In genomic region chr1:155884028-155884950, GRCh38 we compare ENCODE assay signal across 19 cellular contexts. TPM values are rescaled to one million over a fixed set of nuclear protein-coding genes. Genes with fewer than 3 reads are reported as not detected.
DNase-seq lines count a peak whose midpoint lies in the region; ATAC-seq, FAIRE-seq and TF ChIP-seq lines count a peak whose summit lies in the region.
"Had no signal": no experiment of that assay in that cellular context is flagged by ENCODE, and none has a peak within 500 bp of the region (broad histone marks: within the 10 kb centered on the region; RNA-seq: fewer than 3 reads in every experiment).

No MANE protein-coding gene starts in this region.

- CTCF ChIA-PET in WTC11 (lab: Charles Lee) = interaction anchor here (1.3 to 1.7 kb wide), 2 partner anchors 54 to 94 kb away, joined by 4 to 5 read pairs; partner anchors contain the start of gene ARHGEF2

- H3K36me3 ChIP-seq in small intestine (ENCODE audit: control insufficient read depth in 2 of 2, insufficient read depth in 2 of 2, low read length in 2 of 2) = no peaks in the 10 kb centered on the region

- H3K27ac Mint-ChIP-seq in HFFc6 = peak overlapping the region; percentile 69
- H3K27ac Mint-ChIP-seq in WTC11 = 0 out of 2 replicates have a peak overlapping the region, but pooled peaks have one; percentile 58
- H3K27ac Mint-ChIP-seq: activated CD4-positive, alpha-beta T cell treated with anti-CD3 and anti-CD28 coated beads, Interleukin-2, amount 10 ng/mL, durations not matched to agents 7 days and 5 days; activated T-cell treated with anti-CD3 and anti-CD28 coated beads, Interleukin-2, amount 50 U/mL, for 24 hours; memory B cell had no signal

- peak overlapping the region; percentile 36 to 42 for H3K27ac ChIP-seq in small intestine (ENCODE audit: low read depth in 1 of 2, low read length in 1 of 2)
- H3K27ac ChIP-seq: BLaER1 treated with 17β-estradiol and CSF1 and Interleukin-3, amounts not matched to agents 10 nM and 100 nM; HL-60 had no signal

- no peak overlapping the region for H3K4me3 Mint-ChIP-seq in HFFc6
- H3K4me3 Mint-ChIP-seq in WTC11 = no peak overlapping the region
- H3K4me3 Mint-ChIP-seq: activated CD4-positive, alpha-beta T cell treated with anti-CD3 and anti-CD28 coated beads, Interleukin-2, amount 10 ng/mL, durations not matched to agents 7 days and 5 days; activated T-cell treated with anti-CD3 and anti-CD28 coated beads, Interleukin-2, amount 50 U/mL, for 24 hours; memory B cell had no signal

- POLR2A ChIA-PET in WTC11 (lab: Charles Lee) = no interaction called here

- H3K4me3 ChIP-seq in fibroblast of villous mesenchyme (ENCODE audit: low read depth, low read length) = no peak overlapping the region
- no peak overlapping the region for H3K4me3 ChIP-seq in small intestine (ENCODE audit: low read depth in 1 of 2, low read length in 2 of 2)
- H3K4me3 ChIP-seq: BLaER1 treated with 17β-estradiol and CSF1 and Interleukin-3, amounts not matched to agents 10 nM and 100 nM had no signal

- peaks cover 0 to 3% of the 10 kb centered on the region in 2 donors for H3K4me1 ChIP-seq in small intestine (ENCODE audit: control insufficient read depth in 2 of 2, insufficient read depth in 1 of 2, low read depth in 1 of 2, low read length in 1 of 2)
- H3K4me1 ChIP-seq: BLaER1 treated with 17β-estradiol and CSF1 and Interleukin-3, amounts not matched to agents 10 nM and 100 nM had no signal

- DNase-seq in HFFc6 = no peak
- DNase-seq in WTC11 (ENCODE audit: low spot score) = no peak
- DNase-seq in fibroblast of villous mesenchyme (ENCODE audit: low read depth) = peak; percentile 49
- DNase-seq in small intestine = peak; percentile 75
- DNase-seq in NCI-H2029 treated with DMSO at 0.1 percent for 48 hours (lab: John Stamatoyannopoulos, UW) = no peak
- DNase-seq in NCI-H1694 treated with DMSO at 0.1 percent for 48 hours (lab: John Stamatoyannopoulos, UW) = no peak
- DNase-seq: activated CD4-positive, alpha-beta T cell treated with anti-CD3 and anti-CD28 coated beads, Interleukin-2, amount 10 ng/mL, durations not matched to agents 7 days and 5 days; activated T-cell treated with anti-CD3 and anti-CD28 coated beads, Interleukin-2, amount 50 U/mL, for 24 hours; Kasumi-1; NCI-H187 treated with DMSO at 0.1 percent for 48 hours; NCI-H69; stimulated activated CD4-positive, alpha-beta T cell treated with anti-CD3 and anti-CD28 coated beads, Interleukin-15, amount 100 ng/mL, for 24 hours; T-helper 9 cell had no signal

- H3K27me3 ChIP-seq in small intestine (ENCODE audit: control insufficient read depth in 2 of 2, insufficient read depth in 2 of 2, low read length in 2 of 2) = no peaks in the 10 kb centered on the region
- H3K27me3 ChIP-seq: BLaER1 treated with 17β-estradiol and CSF1 and Interleukin-3, amounts not matched to agents 10 nM and 100 nM had no signal

- ATAC-seq in WTC11 (peak; percentile 34), HG03469 (IDR thresholded peaks at IDR 0.05; ENCODE audit: unreplicated experiment) (no peak)

- FAIRE-seq in small intestine (lab: Jason Lieb, UNC) = no peak

- 22 to 58% (median 42%) methylated on average over 9 of the region's 9 CpGs for WGBS in small intestine, 3 donors

- H3K27me3 Mint-ChIP-seq in HFFc6 (ENCODE audit: insufficient read depth) = no peaks in the 10 kb centered on the region; the same call in 1 of the 2 replicates
- no peaks in the 10 kb centered on the region for H3K27me3 Mint-ChIP-seq in WTC11 (ENCODE audit: low read depth)
- H3K27me3 Mint-ChIP-seq: activated CD4-positive, alpha-beta T cell treated with anti-CD3 and anti-CD28 coated beads, Interleukin-2, amount 10 ng/mL, durations not matched to agents 7 days and 5 days; activated T-cell treated with anti-CD3 and anti-CD28 coated beads, Interleukin-2, amount 50 U/mL, for 24 hours; memory B cell had no signal

- H3K4me1 Mint-ChIP-seq in HFFc6 (ENCODE audit: low read depth) (peaks cover 17% of the 10 kb centered on the region), WTC11 (0 out of 2 replicates have a peak, but pooled peaks cover 5% of the 10 kb centered on the region)
- H3K4me1 Mint-ChIP-seq: activated CD4-positive, alpha-beta T cell treated with anti-CD3 and anti-CD28 coated beads, Interleukin-2, amount 10 ng/mL, durations not matched to agents 7 days and 5 days; memory B cell had no signal

- peaks cover 22% of the 10 kb centered on the region for H3K36me3 Mint-ChIP-seq in HFFc6 (ENCODE audit: low read depth)
- H3K36me3 Mint-ChIP-seq in WTC11 = no peaks in the 10 kb centered on the region
- H3K36me3 Mint-ChIP-seq: memory B cell had no signal

- TF ChIP-seq CTCF in HFFc6 (IDR thresholded peaks at IDR 0.05) (no peak), WTC11 (IDR thresholded peaks at IDR 0.05) (no peak), fibroblast of villous mesenchyme (IDR thresholded peaks at IDR 0.05; ENCODE audit: insufficient read depth, low read depth, low read length) (no peak)

- no peaks in the 10 kb centered on the region for H3K9me3 ChIP-seq in small intestine (ENCODE audit: control insufficient read depth, low read depth)
- H3K9me3 ChIP-seq: BLaER1 treated with 17β-estradiol and CSF1 and Interleukin-3, amounts not matched to agents 10 nM and 100 nM had no signal

- H3K9me3 Mint-ChIP-seq in HFFc6 = no peaks in the 10 kb centered on the region
- H3K9me3 Mint-ChIP-seq in WTC11 = no peaks in the 10 kb centered on the region
- H3K9me3 Mint-ChIP-seq: activated CD4-positive, alpha-beta T cell treated with anti-CD3 and anti-CD28 coated beads, Interleukin-2, amount 10 ng/mL, durations not matched to agents 7 days and 5 days; activated T-cell treated with anti-CD3 and anti-CD28 coated beads, Interleukin-2, amount 50 U/mL, for 24 hours; memory B cell had no signal

TF ChIP-seq in WTC11, 78 proteins besides CTCF, POLR2A, EP300 and RAD21:
- no peak for TF ChIP-seq ZNF317 (CRISPR knock-in tag; IDR thresholded peaks at IDR 0.05; ENCODE audit: borderline replicate concordance, low read depth)
- no peak for TF ChIP-seq GRHL2 (CRISPR knock-in tag; IDR thresholded peaks at IDR 0.05; ENCODE audit: insufficient replicate concordance, severe bottlenecking)
TF ChIP-seq in WTC11: peak in this region for 0.

RNA-seq across cellular contexts. Expression of gene SYT11, which starts 24.9 kb away (rescaled TPM):
- 10 to 100 TPM; 38.9 to 56.0 (median 48.8) TPM for total RNA-seq in HFFc6 (2021; fragmentation: NEBNext Ultra II Directional; extraction: Animal tissue kit (Norgen Biotek cat#: 25700))
- total RNA-seq in WTC11 (2021) = 6.1 to 8.9 TPM (median 7.5 TPM) in 3 replicates
- 27.4 and 47.5 TPM in 2 replicates for total RNA-seq in fibroblast of villous mesenchyme
- polyA plus RNA-seq in small intestine = 10 to 100 TPM in 1 of 3 donors, under 1 TPM in 1, not detected in 1; 0.54 to 12.9 TPM

RNA-seq across cellular contexts. Expression of gene RIT1, which starts 26.9 kb away (rescaled TPM):
- 10 to 100 TPM; 26.1 to 35.4 (median 32.1) TPM for total RNA-seq in HFFc6 (2021; fragmentation: NEBNext Ultra II Directional; extraction: Animal tissue kit (Norgen Biotek cat#: 25700))
- total RNA-seq in WTC11 (2021) (25.1 to 29.3 TPM (median 27.2 TPM) in 3 replicates), fibroblast of villous mesenchyme (44.5 and 54.8 TPM in 2 replicates)
- 10 to 100 TPM in 1 of 3 donors, 1 to 10 TPM in 2; 9.7 to 13.4 (median 9.9) TPM for polyA plus RNA-seq in small intestine

RNA-seq across cellular contexts. Expression of gene GON4L, which starts 27.3 kb away (rescaled TPM):
- 10 to 100 TPM; 24.2 to 31.3 (median 28.6) TPM for total RNA-seq in HFFc6 (2021; fragmentation: NEBNext Ultra II Directional; extraction: Animal tissue kit (Norgen Biotek cat#: 25700))
- total RNA-seq in WTC11 (2021) (44.6 to 54.4 TPM (median 46.6 TPM) in 3 replicates), fibroblast of villous mesenchyme (35.8 and 42.7 TPM in 2 replicates)
- 10 to 100 TPM; 15.3 to 25.7 (median 18.4) TPM for polyA plus RNA-seq in small intestine

RNA-seq across cellular contexts. Expression of gene KHDC4, which starts 49.9 kb away (rescaled TPM):
- total RNA-seq in HFFc6 (2021; fragmentation: NEBNext Ultra II Directional; extraction: Animal tissue kit (Norgen Biotek cat#: 25700)) = 10 to 100 TPM; 22.6 to 26.1 (median 23.5) TPM
- 46.0 to 64.4 TPM (median 59.8 TPM) in 3 replicates for total RNA-seq in WTC11 (2021)
- 23.8 and 42.7 TPM in 2 replicates for total RNA-seq in fibroblast of villous mesenchyme
- polyA plus RNA-seq in small intestine = 10 to 100 TPM in 2 of 3 donors, 1 to 10 TPM in 1; 7.3 to 29.5 (median 15.0) TPM

RNA-seq across cellular contexts. Expression of gene RXFP4, which starts 57.1 kb away (rescaled TPM):
- not detected for total RNA-seq in HFFc6 (2021; fragmentation: NEBNext Ultra II Directional; extraction: Animal tissue kit (Norgen Biotek cat#: 25700))
- total RNA-seq in WTC11 (2021) = not detected in 3 replicates
- not detected in 2 replicates for total RNA-seq in fibroblast of villous mesenchyme
- polyA plus RNA-seq in small intestine = 1 to 10 TPM in 1 of 3 donors, under 1 TPM in 1, not detected in 1; 0.82 to 1.3 TPM
- total RNA-seq: activated CD4-positive, alpha-beta T cell treated with anti-CD3 and anti-CD28 coated beads, Interleukin-2, amount 10 ng/mL, durations not matched to agents 7 days and 5 days; Daoy; osteocyte had no signal

Comparison
In these comparisons a context has a peak if more than half of its experiments do, and no peak if none do; other contexts are left out.
1. DNase-seq: peak in fibroblast of villous mesenchyme (single experiment) and small intestine (single experiment); none in HFFc6 (single experiment), WTC11 (single experiment), NCI-H2029 treated with DMSO at 0.1 percent for 48 hours (single experiment) and NCI-H1694 treated with DMSO at 0.1 percent for 48 hours (single experiment).